ENCODE assay signal across 8 cellular contexts in the genomic region with DNA sequence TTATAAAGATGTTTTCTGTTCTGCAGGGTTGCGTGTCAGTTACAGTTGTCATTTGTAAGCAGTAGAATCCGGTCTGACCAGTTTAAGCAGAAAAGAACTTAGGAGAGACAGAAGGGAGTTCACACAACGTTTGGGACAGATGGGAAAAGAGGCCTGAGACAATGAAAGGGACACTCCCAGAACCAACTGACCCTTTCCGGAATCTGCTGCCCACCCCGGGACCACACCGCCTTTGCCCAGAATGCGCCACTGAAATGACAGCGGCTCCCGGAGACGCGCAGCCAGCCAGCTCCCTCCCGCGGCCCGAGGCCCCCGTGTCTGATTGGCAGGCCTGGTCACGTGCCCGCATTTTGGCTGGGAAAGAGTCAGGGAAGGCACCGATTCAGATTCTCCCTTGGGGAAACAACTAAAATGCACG.
DNase-seq lines count a peak whose midpoint lies in the region; ATAC-seq lines count a peak whose summit lies in the region.

No MANE protein-coding gene starts in this region.

- no peaks in the 10 kb centered on the region for H3K4me1 ChIP-seq in effector memory CD4-positive, alpha-beta T cell (ENCODE audit: control insufficient read depth, insufficient read depth, low read length, poor library complexity, severe bottlenecking)

- no peak overlapping the region for H3K27ac ChIP-seq in effector memory CD4-positive, alpha-beta T cell (ENCODE audit: insufficient read depth, low read length, poor library complexity, severe bottlenecking)

- DNase-seq in DMS114 treated with DMSO at 0.1 percent for 48 hours (lab: John Stamatoyannopoulos, UW; ENCODE audit: unreplicated experiment) = peak; percentile 61
- peak; percentile 29 for DNase-seq in NCI-H446 treated with DMSO at 0.1 percent for 48 hours (lab: John Stamatoyannopoulos, UW)
- peak; percentile 15 to 43 for DNase-seq in activated CD8-positive, alpha-beta memory T cell treated with anti-CD3 and anti-CD28 coated beads for 1 hour (ENCODE audit: extremely low read depth in 1 of 2, low read depth in 1 of 2)
- peak in 2 of 3 donors; percentile 21 to 23 for DNase-seq in effector memory CD4-positive, alpha-beta T cell
- DNase-seq in medulla oblongata (ENCODE audit: extremely low spot score) = peak; percentile 90
- peak; percentile 33 to 57 (median 48) for DNase-seq in stimulated activated CD4-positive, alpha-beta T cell treated with anti-CD3 and anti-CD28 coated beads, TNF-alpha, amount 100 ng/mL, for 48 hours (ENCODE audit: low read depth in 3 of 3)

- H3K27me3 ChIP-seq in effector memory CD4-positive, alpha-beta T cell (replicated peaks; ENCODE audit: control insufficient read depth, insufficient read depth, low read length, poor library complexity, severe bottlenecking) = no peaks in the 10 kb centered on the region

- peak overlapping the region; percentile 58 for H3K4me3 ChIP-seq in effector memory CD4-positive, alpha-beta T cell (ENCODE audit: insufficient read depth, low read depth, low read length, poor library complexity, severe bottlenecking)

- ATAC-seq in HG02588 (IDR thresholded peaks at IDR 0.05; ENCODE audit: unreplicated experiment) (peak; percentile 48), GM19023 (IDR thresholded peaks at IDR 0.05; ENCODE audit: unreplicated experiment) (no peak)

- H3K36me3 ChIP-seq in effector memory CD4-positive, alpha-beta T cell (ENCODE audit: control insufficient read depth, insufficient read depth, low read length) = no peaks in the 10 kb centered on the region

- H3K9me3 ChIP-seq in effector memory CD4-positive, alpha-beta T cell (ENCODE audit: control insufficient read depth, low read length) = no peaks in the 10 kb centered on the region

Comparison
In these comparisons a context has a peak if more than half of its experiments do, and no peak if none do; other contexts are left out.
1. DNase-seq: peak in every context shown above with its lines; median percentile 90 in medulla oblongata; 61 in DMS114 treated with DMSO at 0.1 percent for 48 hours; 48 in stimulated activated CD4-positive, alpha-beta T cell treated with anti-CD3 and anti-CD28 coated beads, TNF-alpha, amount 100 ng/mL, for 48 hours; 29 in NCI-H446 treated with DMSO at 0.1 percent for 48 hours; 29 in activated CD8-positive, alpha-beta memory T cell treated with anti-CD3 and anti-CD28 coated beads for 1 hour; 22 in effector memory CD4-positive, alpha-beta T cell.